23 cellular contexts compared by ENCODE assay signal in the genomic region with DNA sequence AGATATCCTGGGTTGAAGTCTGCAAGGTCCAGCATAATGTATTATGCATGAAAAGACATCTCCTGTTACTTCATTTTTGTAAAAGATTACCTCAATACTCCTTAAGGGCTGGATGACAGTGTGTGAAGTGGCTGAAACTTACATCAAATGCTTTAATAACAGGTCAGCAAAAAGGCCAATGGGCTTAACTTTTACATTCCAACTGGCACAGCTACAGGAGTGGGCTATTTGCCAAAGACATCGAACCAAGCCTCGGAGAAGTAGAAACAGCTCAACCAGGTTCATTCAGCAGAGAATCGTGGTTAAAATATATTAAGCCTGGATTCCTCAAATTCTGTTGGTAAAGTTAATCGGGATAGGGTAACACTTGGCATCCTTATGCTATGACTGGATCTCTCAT.
A peak's percentile ranks its signal among the peaks of the same experiment; 100 is the strongest.
DNase-seq lines count a peak whose midpoint lies in the region; ATAC-seq, FAIRE-seq and TF ChIP-seq lines count a peak whose summit lies in the region.
"Had no signal": no experiment of that assay in that cellular context is flagged by ENCODE, and none has a peak within 500 bp of the region (broad histone marks: within the 10 kb centered on the region; RNA-seq: fewer than 3 reads in every experiment).

No MANE protein-coding gene starts in this region.

- TF ChIP-seq RAD21 in H1 (IDR thresholded peaks at IDR 0.05 in 1 of 2, conservative IDR thresholded peaks at IDR 0.05 in 1 of 2; ENCODE audit: low read depth in 2 of 2, low read length in 2 of 2), result no peak

- H3K4me1 ChIP-seq in H1 (replicated peaks in 1 of 4; ENCODE audit: control insufficient read depth in 3 of 4, insufficient read depth in 4 of 4, low read length in 3 of 4), result no peaks in the 10 kb centered on the region
- H3K4me1 ChIP-seq in osteoblast (ENCODE audit: insufficient read depth, low read length), result peaks cover 24% of the 10 kb centered on the region
- H3K4me1 ChIP-seq in tibial nerve, result no peaks in the 10 kb centered on the region
- H3K4me1 ChIP-seq: vagina had no signal

- no peak overlapping the region for H3K9ac ChIP-seq in H1 (replicated peaks in 1 of 4; ENCODE audit: extremely low read depth in 1 of 4, low read depth in 3 of 4, low read length in 3 of 4)

- H2BK15ac ChIP-seq in H1 (ENCODE audit: low read length), result no peak overlapping the region

- H2BK12ac ChIP-seq in H1 (ENCODE audit: low read depth, low read length), result no peak overlapping the region

- H3K4me3 ChIP-seq in AG10803 (ENCODE audit: low read length) (no peak overlapping the region), H1 (ENCODE audit: extremely low read depth in 1 of 4, insufficient read depth in 2 of 4, low read depth in 3 of 4, low read length in 4 of 4) (no peak overlapping the region), osteoblast (ENCODE audit: insufficient read depth, low read length) (no peak overlapping the region), tibial nerve (no peak overlapping the region)
- H3K4me3 ChIP-seq: vagina had no signal

- H3K18ac ChIP-seq in H1 (ENCODE audit: extremely low read depth, low read length), result no peak overlapping the region

- H3K36me3 ChIP-seq in H1 (ENCODE audit: control insufficient read depth in 2 of 4, insufficient read depth in 4 of 4, low read length in 3 of 4) (no peaks in the 10 kb centered on the region; a peak in 1 of 8 replicates), osteoblast (ENCODE audit: insufficient read depth, low read length) (no peaks in the 10 kb centered on the region), tibial nerve (no peaks in the 10 kb centered on the region)
- H3K36me3 ChIP-seq: vagina had no signal

- TF ChIP-seq POLR2A in H1 (IDR thresholded peaks at IDR 0.05; ENCODE audit: control extremely low read depth in 1 of 2, low read depth in 2 of 2, low read length in 2 of 2), result no peak
- no peak for TF ChIP-seq POLR2A in tibial nerve (IDR thresholded peaks at IDR 0.05)

- H3K9me3 ChIP-seq in H1 (ENCODE audit: insufficient read depth in 2 of 2, low read depth in 1 of 2, low read length in 1 of 2) (no peaks in the 10 kb centered on the region), osteoblast (ENCODE audit: low read depth, low read length) (no peaks in the 10 kb centered on the region), tibial nerve (no peaks in the 10 kb centered on the region)
- H3K9me3 ChIP-seq: vagina had no signal

- H2AFZ ChIP-seq in H1 (ENCODE audit: low read length), result peak overlapping the region; percentile 5; the same call in 1 of the 2 replicates
- H2AFZ ChIP-seq in osteoblast (ENCODE audit: low read length), result no peak overlapping the region

- H2BK120ac ChIP-seq in H1 (replicated peaks; ENCODE audit: low read depth, low read length), result no peak overlapping the region

- TF ChIP-seq EP300 in H1 (IDR thresholded peaks at IDR 0.05; ENCODE audit: borderline replicate concordance in 1 of 2, low read depth in 2 of 2, low read length in 2 of 2), result no peak
- no peak for TF ChIP-seq EP300 in tibial nerve (IDR thresholded peaks at IDR 0.05)

- no peak overlapping the region for H3K56ac ChIP-seq in H1 (replicated peaks; ENCODE audit: insufficient read length, low read depth, low read length)

- H4K91ac ChIP-seq in H1 (replicated peaks; ENCODE audit: insufficient read length, low read length), result no peak overlapping the region

- H3K4me2 ChIP-seq in H1 (ENCODE audit: insufficient read depth in 1 of 2, low read depth in 2 of 2, low read length in 2 of 2) (no peak overlapping the region), osteoblast (ENCODE audit: insufficient read depth, low read length) (peak overlapping the region; percentile 41)

- CTCF ChIA-PET in H1 (lab: Charles Lee; ENCODE audit: partially characterized antibody), result interaction anchor here (0.6 to 3.8 kb wide), 3 partner anchors 10 to 346 kb away, joined by 3 to 18 read pairs (median 3); no protein-coding TSS in a partner anchor

- no peak overlapping the region for H4K8ac ChIP-seq in H1 (ENCODE audit: extremely low read depth, insufficient read depth, low read length)

- H3K27me3 ChIP-seq in H1 (replicated peaks in 1 of 4; ENCODE audit: control insufficient read depth in 3 of 4, extremely low read depth in 1 of 4, insufficient read depth in 3 of 4, low read length in 3 of 4) (no peaks in the 10 kb centered on the region), osteoblast (ENCODE audit: insufficient read depth, low read length) (no peaks in the 10 kb centered on the region), tibial nerve (no peaks in the 10 kb centered on the region)
- H3K27me3 ChIP-seq: vagina had no signal

- H3K79me2 ChIP-seq in H1 (ENCODE audit: control insufficient read depth in 1 of 2, insufficient read depth in 2 of 2, low read length in 2 of 2) (no peaks in the 10 kb centered on the region), osteoblast (ENCODE audit: insufficient read depth, low read length) (no peaks in the 10 kb centered on the region)

- H2BK20ac ChIP-seq in H1 (ENCODE audit: low read length), result no peak overlapping the region

- no peak overlapping the region for H3K27ac ChIP-seq in H1 (ENCODE audit: low read depth, low read length)
- H3K27ac ChIP-seq in osteoblast (ENCODE audit: low read depth, low read length), result peak overlapping the region; percentile 47
- no peak overlapping the region for H3K27ac ChIP-seq in tibial nerve
- H3K27ac ChIP-seq: vagina had no signal

- H3K4ac ChIP-seq in H1 (replicated peaks; ENCODE audit: insufficient read length, low read depth, low read length), result no peak overlapping the region

- peak; percentile 37 for DNase-seq in AG10803 (ENCODE audit: low read depth)
- peak; percentile 42 for DNase-seq in M059J (ENCODE audit: low read depth)
- DNase-seq in H1 (ENCODE audit: low read depth in 1 of 2, low spot score in 2 of 2), result no peak
- no peak for DNase-seq in osteoblast (ENCODE audit: insufficient read length, low spot score, missing footprints)
- DNase-seq in stimulated activated CD4-positive, alpha-beta T cell treated with anti-CD3 and anti-CD28 coated beads, Interleukin-4, amount 100 ng/mL, for 24 hours, result no peak
- DNase-seq in NCI-H774 (lab: John Stamatoyannopoulos, UW), result no peak
- DNase-seq in tibial nerve (ENCODE audit: low spot score in 2 of 2), result no peak
- DNase-seq: activated CD4-positive, alpha-beta T cell treated with anti-CD3 and anti-CD28 coated beads, Interleukin-2, amount 50 U/mL, for 4 hours; AML-193; anterior cingulate cortex; GOT3; midbrain; NCI-H2171; NCI-H69; SHP77; small intestine; T-cell had no signal

- POLR2A ChIA-PET in H1 (lab: Charles Lee; ENCODE audit: partially characterized antibody), result no interaction called here

- WGBS in H1 (ENCODE audit: extremely low coverage in 1 of 2, insufficient coverage in 1 of 2, insufficient read length in 1 of 2, insufficient replicate concordance in 2 of 2, low coverage in 1 of 2, low lambda C conversion rate in 2 of 2, missing lambda C conversion rate in 1 of 2), 2 experiments, result 87% methylated on average over 4 of the region's 4 CpGs; no CpG with 5 or more reads in 1 of the 2 experiments
- WGBS in tibial nerve, 2 donors, result 31 to 37% methylated on average over 4 of the region's 4 CpGs

- no peak for FAIRE-seq in H1 (lab: Jason Lieb, UNC)
- FAIRE-seq: colon, endometrium, frontal cortex, GM18507, small intestine had no signal

- no peak overlapping the region for H2BK5ac ChIP-seq in H1 (ENCODE audit: low read depth, low read length)

- H3K79me1 ChIP-seq in H1 (ENCODE audit: low read depth, low read length), result no peaks in the 10 kb centered on the region

- no peak overlapping the region for H4K5ac ChIP-seq in H1 (ENCODE audit: insufficient read length, low read depth, low read length)

- no peak for TF ChIP-seq CTCF in AG10803 (conservative IDR thresholded peaks at IDR 0.05; ENCODE audit: low read length)
- no peak for TF ChIP-seq CTCF in H1 (IDR thresholded peaks at IDR 0.05; ENCODE audit: control extremely low read depth in 1 of 3, insufficient read depth in 1 of 3, low read depth in 1 of 3, low read length in 3 of 3)
- TF ChIP-seq CTCF in osteoblast (IDR thresholded peaks at IDR 0.05; ENCODE audit: extremely low read depth, low read depth, low read length), result no peak
- TF ChIP-seq CTCF in tibial nerve (IDR thresholded peaks at IDR 0.05), result no peak

- no peaks in the 10 kb centered on the region for H3K23me2 ChIP-seq in H1 (ENCODE audit: low read depth, low read length)

- no peak overlapping the region for H3K23ac ChIP-seq in H1 (ENCODE audit: insufficient read length)

- ATAC-seq in GM19035 (IDR thresholded peaks at IDR 0.05; ENCODE audit: unreplicated experiment), result no peak
- ATAC-seq: T-cell had no signal

- H4K20me1 ChIP-seq in H1 (replicated peaks in 1 of 2; ENCODE audit: control insufficient read depth in 1 of 2, insufficient read depth in 2 of 2, low read length in 2 of 2) (no peaks in the 10 kb centered on the region), osteoblast (ENCODE audit: insufficient read depth, low read length) (no peaks in the 10 kb centered on the region)

- no peak overlapping the region for H3K14ac ChIP-seq in H1 (ENCODE audit: insufficient read length)

- H2AK5ac ChIP-seq in H1 (ENCODE audit: low read depth, low read length), result no peak overlapping the region

TF ChIP-seq in H1, 55 proteins besides CTCF, POLR2A, EP300 and RAD21:
- TF ChIP-seq SIRT6 (IDR thresholded peaks at IDR 0.05; ENCODE audit: low read length) (no peak), EZH2 (IDR thresholded peaks at IDR 0.05; ENCODE audit: low read depth, low read length, severe bottlenecking) (no peak), CBX5 (IDR thresholded peaks at IDR 0.05; ENCODE audit: low read depth, low read length) (no peak), GTF2F1 (IDR thresholded peaks at IDR 0.05; ENCODE audit: borderline replicate concordance, low read depth, low read length) (no peak)

Comparison
In these comparisons a context has a peak if more than half of its experiments do, and no peak if none do; other contexts are left out.
1. DNase-seq: peak in AG10803 (single experiment) and M059J (single experiment); none in H1 (0 of 2), osteoblast (single experiment), stimulated activated CD4-positive, alpha-beta T cell treated with anti-CD3 and anti-CD28 coated beads, Interleukin-4, amount 100 ng/mL, for 24 hours (single experiment), NCI-H774 (single experiment) and tibial nerve (0 of 2).